Comparison of ENCODE assay signal across 17 cellular contexts in the genomic region with DNA sequence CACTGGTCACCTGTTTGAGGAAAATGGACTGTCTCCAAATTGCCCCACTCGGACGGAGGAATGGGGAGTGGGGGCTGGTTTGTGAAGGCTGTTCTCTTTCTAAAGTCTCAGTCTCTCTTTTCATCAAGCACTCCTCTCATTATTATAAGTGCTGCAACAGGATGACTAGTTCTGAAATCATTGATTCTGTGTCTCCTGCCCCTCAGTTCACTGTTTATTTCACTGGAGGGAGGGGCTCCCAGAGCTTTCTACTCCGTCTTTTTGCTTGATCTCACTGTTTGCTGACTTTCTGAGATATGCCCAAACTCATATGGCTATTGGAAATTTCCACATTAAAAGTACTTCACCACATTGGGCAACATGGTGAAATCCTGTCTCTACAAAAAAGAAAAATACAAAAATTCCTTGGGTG. TPM values are rescaled to one million over a fixed set of nuclear protein-coding genes. Genes with fewer than 3 reads are reported as not detected.
A peak's percentile ranks its signal among the peaks of the same experiment; 100 is the strongest.
DNase-seq lines count a peak whose midpoint lies in the region; ATAC-seq, FAIRE-seq and TF ChIP-seq lines count a peak whose summit lies in the region.
"Had no signal": no experiment of that assay in that cellular context is flagged by ENCODE, and none has a peak within 500 bp of the region (broad histone marks: within the 10 kb centered on the region; RNA-seq: fewer than 3 reads in every experiment).

No MANE protein-coding gene starts in this region.

- H3K9me3 ChIP-seq in GM23248 (ENCODE audit: low read depth) (no peaks in the 10 kb centered on the region), Panc1 (ENCODE audit: control insufficient read depth, insufficient read depth, low read depth, low read length) (no peaks in the 10 kb centered on the region), H1 (ENCODE audit: insufficient read depth in 2 of 2, low read depth in 1 of 2, low read length in 1 of 2) (peaks cover 0 to 2% of the 10 kb centered on the region in 2 experiments; a peak in 2 of 4 replicates), body of pancreas (no peaks in the 10 kb centered on the region)
- H3K9me3 ChIP-seq: ascending aorta, BLaER1, left lung had no signal

- H3K79me2 ChIP-seq in GM23248 (ENCODE audit: insufficient read depth) (no peaks in the 10 kb centered on the region), H1 (ENCODE audit: control insufficient read depth in 1 of 2, insufficient read depth in 2 of 2, low read length in 2 of 2) (no peaks in the 10 kb centered on the region)

- no peak overlapping the region for H3K23ac ChIP-seq in H1 (ENCODE audit: insufficient read length)

- ATAC-seq in Panc1 (peak; percentile 58; the same call in 1 of the 2 replicates), esophagus mucosa (no peak), body of pancreas (no peak)
- ATAC-seq: activated CD8-positive, alpha-beta T cell treated with anti-CD3 and anti-CD28 coated beads, Interleukin-2, amount 10 ng/mL, durations not matched to agents 7 days and 5 days had no signal

- BruUV-seq in Panc1 (replicated peaks; lab: Mats Ljungman, UMichigan) = no TSS peak

- peak overlapping the region; percentile 98 for H3K27ac ChIP-seq in GM23248
- peak overlapping the region; percentile 51 for H3K27ac ChIP-seq in Panc1 (ENCODE audit: low read length)
- H3K27ac ChIP-seq in H1 (ENCODE audit: low read depth, low read length) = no peak overlapping the region
- H3K27ac ChIP-seq in body of pancreas = no peak overlapping the region
- H3K27ac ChIP-seq: ascending aorta, BLaER1, left lung, VCaP had no signal

- no peak overlapping the region for H3K18ac ChIP-seq in H1 (ENCODE audit: extremely low read depth, low read length)

- H3K27me3 ChIP-seq in GM23248 (replicated peaks; ENCODE audit: insufficient read depth) (no peaks in the 10 kb centered on the region), Panc1 (ENCODE audit: control insufficient read depth, insufficient read depth, low read length) (no peaks in the 10 kb centered on the region), H1 (replicated peaks in 1 of 4; ENCODE audit: control insufficient read depth in 3 of 4, extremely low read depth in 1 of 4, insufficient read depth in 3 of 4, low read length in 3 of 4) (no peaks in the 10 kb centered on the region), body of pancreas (peaks cover 0 to 8% of the 10 kb centered on the region in 2 donors)
- H3K27me3 ChIP-seq: ascending aorta, BLaER1 had no signal

- H3K4me1 ChIP-seq in GM23248 (ENCODE audit: insufficient read depth) = peaks cover 49% of the 10 kb centered on the region
- peaks cover 7% of the 10 kb centered on the region; the same call in 1 of the 2 replicates for H3K4me1 ChIP-seq in Panc1 (ENCODE audit: control insufficient read depth, insufficient read depth, low read length)
- no peaks in the 10 kb centered on the region for H3K4me1 ChIP-seq in H1 (replicated peaks in 1 of 4; ENCODE audit: control insufficient read depth in 3 of 4, insufficient read depth in 4 of 4, low read length in 3 of 4)
- H3K4me1 ChIP-seq in body of pancreas = no peaks in the 10 kb centered on the region
- H3K4me1 ChIP-seq: ascending aorta, left lung had no signal

- TF ChIP-seq POLR2A in H1 (IDR thresholded peaks at IDR 0.05; ENCODE audit: control extremely low read depth in 1 of 2, low read depth in 2 of 2, low read length in 2 of 2) = no peak
- TF ChIP-seq POLR2A in body of pancreas (IDR thresholded peaks at IDR 0.05) = no peak

- TF ChIP-seq RAD21 in H1 (IDR thresholded peaks at IDR 0.05 in 1 of 2, conservative IDR thresholded peaks at IDR 0.05 in 1 of 2; ENCODE audit: low read depth in 2 of 2, low read length in 2 of 2) = no peak

- 0% methylated on average over 3 of the region's 3 CpGs for whole genome bisulfite sequencing in GM23248 (ENCODE audit: low coverage in 1 of 2, low lambda C conversion rate in 2 of 2, missing lambda C conversion rate in 2 of 2), 2 experiments
- WGBS in H1 (ENCODE audit: extremely low coverage in 1 of 2, insufficient coverage in 1 of 2, insufficient read length in 1 of 2, insufficient replicate concordance in 2 of 2, low coverage in 1 of 2, low lambda C conversion rate in 2 of 2, missing lambda C conversion rate in 1 of 2), 2 experiments = 88% methylated on average over 3 of the region's 3 CpGs; no CpG with 5 or more reads in 1 of the 2 experiments
- 20 to 46% methylated on average over 3 of the region's 3 CpGs for WGBS in body of pancreas, 2 donors

- no peak overlapping the region for H3K56ac ChIP-seq in H1 (replicated peaks; ENCODE audit: insufficient read length, low read depth, low read length)

- no peak overlapping the region for H3K4ac ChIP-seq in H1 (replicated peaks; ENCODE audit: insufficient read length, low read depth, low read length)

- no peak for TF ChIP-seq EP300 in H1 (IDR thresholded peaks at IDR 0.05; ENCODE audit: borderline replicate concordance in 1 of 2, low read depth in 2 of 2, low read length in 2 of 2)

- in situ Hi-C loops in GM23248 (cut with MboI) (no loop called here), Panc1 (cut with HindIII; ENCODE audit: low pct_unique_long_range_greater_than_20kb, low sequenced_read_pairs) (no loop called here)

- no peaks in the 10 kb centered on the region for H3K36me3 ChIP-seq in GM23248 (ENCODE audit: low read depth)
- H3K36me3 ChIP-seq in Panc1 (ENCODE audit: control insufficient read depth, insufficient read depth, low read length) = no peaks in the 10 kb centered on the region
- H3K36me3 ChIP-seq in H1 (ENCODE audit: control insufficient read depth in 2 of 4, insufficient read depth in 4 of 4, low read length in 3 of 4) = no peaks in the 10 kb centered on the region
- H3K36me3 ChIP-seq in body of pancreas (replicated peaks in 1 of 2; ENCODE audit: insufficient read depth in 1 of 2, low read depth in 2 of 2) = no peaks in the 10 kb centered on the region
- H3K36me3 ChIP-seq: ascending aorta, BLaER1, left lung had no signal

- no peak overlapping the region for H4K8ac ChIP-seq in H1 (ENCODE audit: extremely low read depth, insufficient read depth, low read length)

- H3K9me2 ChIP-seq in GM23248 (ENCODE audit: insufficient read depth) = no peaks in the 10 kb centered on the region

- H3K4me2 ChIP-seq in GM23248 (ENCODE audit: unreplicated experiment) (peak overlapping the region; percentile 76), H1 (ENCODE audit: insufficient read depth in 1 of 2, low read depth in 2 of 2, low read length in 2 of 2) (no peak overlapping the region)
- H3K4me2 ChIP-seq: BLaER1 had no signal

- no peaks in the 10 kb centered on the region for H3K23me2 ChIP-seq in H1 (ENCODE audit: low read depth, low read length)

- no peaks in the 10 kb centered on the region for H3K79me1 ChIP-seq in H1 (ENCODE audit: low read depth, low read length)

- H4K5ac ChIP-seq in H1 (ENCODE audit: insufficient read length, low read depth, low read length) = no peak overlapping the region

- DNase-seq in GM23248 (peak; percentile 85), Panc1 (ENCODE audit: low read depth, low spot score) (no peak), H1 (ENCODE audit: low read depth in 1 of 2, low spot score in 2 of 2) (no peak), skeletal muscle cell (ENCODE audit: low read depth) (peak; percentile 26), NCI-H2196 treated with DMSO at 0.1 percent for 48 hours (lab: John Stamatoyannopoulos, UW; ENCODE audit: unreplicated experiment) (no peak), body of pancreas (no peak), NCI-H526 treated with DMSO at 0.1 percent for 48 hours (lab: John Stamatoyannopoulos, UW) (no peak)
- DNase-seq: activated CD8-positive, alpha-beta T cell treated with anti-CD3 and anti-CD28 coated beads, Interleukin-2, amount 10 ng/mL, durations not matched to agents 7 days and 5 days; left lung; NCI-H510A treated with DMSO at 0.1 percent for 48 hours; OCI-M1; substantia nigra had no signal

- H4K91ac ChIP-seq in H1 (replicated peaks; ENCODE audit: insufficient read length, low read length) = no peak overlapping the region

- H2BK12ac ChIP-seq in H1 (ENCODE audit: low read depth, low read length) = no peak overlapping the region

- H2AFZ ChIP-seq in GM23248 = peak overlapping the region; percentile 32; the same call in 1 of the 2 replicates
- H2AFZ ChIP-seq in H1 (ENCODE audit: low read length) = peak overlapping the region; percentile 56; the same call in 1 of the 2 replicates

- CTCF ChIA-PET in Panc1 (lab: Charles Lee) = no interaction called here
- CTCF ChIA-PET in H1 (lab: Charles Lee; ENCODE audit: partially characterized antibody) = interaction anchor here (0.7 kb wide), 1 partner anchor 60 kb away, joined by 3 read pairs; no protein-coding TSS in a partner anchor

- no peaks in the 10 kb centered on the region for H4K20me1 ChIP-seq in GM23248 (ENCODE audit: insufficient read depth)
- H4K20me1 ChIP-seq in H1 (replicated peaks in 1 of 2; ENCODE audit: control insufficient read depth in 1 of 2, insufficient read depth in 2 of 2, low read length in 2 of 2) = no peaks in the 10 kb centered on the region
- H4K20me1 ChIP-seq: BLaER1 had no signal

- H3K14ac ChIP-seq in H1 (ENCODE audit: insufficient read length) = no peak overlapping the region

- no peak overlapping the region for H2BK15ac ChIP-seq in H1 (ENCODE audit: low read length)

- H2BK20ac ChIP-seq in H1 (ENCODE audit: low read length) = no peak overlapping the region

- intact Hi-C loops in Panc1 (cut with micrococcal nuclease; ENCODE audit: unreplicated experiment) = no loop called here
- intact Hi-C loops in body of pancreas (cut with DNase I) = no loop called here

- H3K9ac ChIP-seq in GM23248 (peak overlapping the region; percentile 80), H1 (replicated peaks in 1 of 4; ENCODE audit: extremely low read depth in 1 of 4, low read depth in 3 of 4, low read length in 3 of 4) (no peak overlapping the region)
- H3K9ac ChIP-seq: BLaER1 had no signal

- H3K4me3 ChIP-seq in GM23248 (peak overlapping the region; percentile 44), Panc1 (ENCODE audit: low read depth in 2 of 2, low read length in 2 of 2) (peak overlapping the region in 1 of 2 experiments; percentile 18; a peak in 2 of 4 replicates), H1 (ENCODE audit: extremely low read depth in 1 of 4, insufficient read depth in 2 of 4, low read depth in 3 of 4, low read length in 4 of 4) (no peak overlapping the region), skeletal muscle cell (ENCODE audit: low read depth, low read length) (no peak overlapping the region), body of pancreas (no peak overlapping the region)
- H3K4me3 ChIP-seq: ascending aorta, BLaER1, left lung had no signal

- no peak overlapping the region for H2AK5ac ChIP-seq in H1 (ENCODE audit: low read depth, low read length)

- no peak for FAIRE-seq in H1 (lab: Jason Lieb, UNC)

- H2BK5ac ChIP-seq in H1 (ENCODE audit: low read depth, low read length) = no peak overlapping the region

- H3F3A ChIP-seq in GM23248 (ENCODE audit: insufficient read depth) = peaks cover 37% of the 10 kb centered on the region

- TF ChIP-seq CTCF in Panc1 (IDR thresholded peaks at IDR 0.05) = no peak
- no peak for TF ChIP-seq CTCF in H1 (IDR thresholded peaks at IDR 0.05; ENCODE audit: control extremely low read depth in 1 of 3, insufficient read depth in 1 of 3, low read depth in 1 of 3, low read length in 3 of 3)
- TF ChIP-seq CTCF in body of pancreas (IDR thresholded peaks at IDR 0.05) = no peak

- POLR2A ChIA-PET in Panc1 (lab: Charles Lee) (no interaction called here), H1 (lab: Charles Lee; ENCODE audit: partially characterized antibody) (no interaction called here)

- H2BK120ac ChIP-seq in H1 (replicated peaks; ENCODE audit: low read depth, low read length) = no peak overlapping the region

RNA-seq across cellular contexts. Expression of a gene that starts 20.5 kb away (rescaled TPM):
- total RNA-seq in GM23248 (2014; rRNA removed; shearing (Covaris generic)) = not detected in 2 replicates
- polyA plus RNA-seq in GM23248 (2016; fragmentation: Nextera tagmentation; extraction: Ambion mirVana) (0.20 and 0.49 TPM in 2 replicates), H1 (2011; rRNA removed) (12.0 and 13.0 TPM in 2 replicates)
- total RNA-seq in Panc1 (2021; ENCODE audit: unreplicated experiment) (45.4 TPM), esophagus mucosa (not detected), body of pancreas (not detected)
- polyA plus RNA-seq in Panc1 (2012; ENCODE audit: insufficient read length) = 62.7 TPM
- 0.84 and 1.3 TPM in 2 replicates for total RNA-seq in H1 (2021; fragmentation: NEBNext Ultra II Directional; extraction: Animal tissue kit (Norgen Biotek cat#: 25700))
- polyA plus RNA-seq in H1 (2011; cell fraction: cytosol; rRNA removed) = 8.1 TPM
- 10.7 TPM for polyA plus RNA-seq in H1 (2011; cell fraction: nucleus; rRNA removed)
- 1.7 to 5.8 TPM (median 3.9 TPM) in 4 replicates for polyA plus RNA-seq in H1 (2012, experiment 1 of 2)
- 4.4 TPM for polyA plus RNA-seq in H1 (2012, experiment 2 of 2)
- 3.6 TPM for polyA plus RNA-seq in H1 (2013, experiment 1 of 2)
- polyA plus RNA-seq in H1 (2013, experiment 2 of 2) = 4.2 TPM
- polyA minus RNA-seq in H1 (2011; rRNA and poly(A)+ RNA removed) = 2.1 and 2.5 TPM in 2 replicates
- 1.8 TPM for polyA minus RNA-seq in H1 (2011; cell fraction: cytosol; rRNA and poly(A)+ RNA removed)
- polyA minus RNA-seq in H1 (2011; cell fraction: nucleus; rRNA and poly(A)+ RNA removed) = 2.3 TPM
- total RNA-seq: ascending aorta, dermis microvascular lymphatic vessel endothelial cell had no signal

RNA-seq across cellular contexts. Expression of a gene that starts 58.5 kb away (rescaled TPM):
- total RNA-seq in GM23248 (2014; rRNA removed; shearing (Covaris generic)) = not detected in 2 replicates
- not detected in 2 replicates for polyA plus RNA-seq in GM23248 (2016; fragmentation: Nextera tagmentation; extraction: Ambion mirVana)
- total RNA-seq in Panc1 (2021; ENCODE audit: unreplicated experiment) = 0.18 TPM
- not detected for polyA plus RNA-seq in Panc1 (2012; ENCODE audit: insufficient read length)
- total RNA-seq in H1 (2021; fragmentation: NEBNext Ultra II Directional; extraction: Animal tissue kit (Norgen Biotek cat#: 25700)) = not detected in 2 replicates
- 0.03 TPM in 1 of 2 replicates, not detected in the other for polyA plus RNA-seq in H1 (2011; rRNA removed)
- 0.03 TPM for polyA plus RNA-seq in H1 (2011; cell fraction: cytosol; rRNA removed)
- polyA plus RNA-seq in H1 (2011; cell fraction: nucleus; rRNA removed) = not detected
- polyA plus RNA-seq in H1 (2012, experiment 1 of 2) = 0.06 TPM in 1 of 4 replicates, not detected in the others
- not detected for polyA plus RNA-seq in H1 (2012, experiment 2 of 2)
- polyA plus RNA-seq in H1 (2013, experiment 1 of 2) = 0.02 TPM
- not detected for polyA plus RNA-seq in H1 (2013, experiment 2 of 2)
- polyA minus RNA-seq in H1 (2011; rRNA and poly(A)+ RNA removed) = not detected in 2 replicates
- not detected for polyA minus RNA-seq in H1 (2011; cell fraction: cytosol; rRNA and poly(A)+ RNA removed)
- polyA minus RNA-seq in H1 (2011; cell fraction: nucleus; rRNA and poly(A)+ RNA removed) = not detected
- total RNA-seq in esophagus mucosa = 0.28 TPM
- total RNA-seq in body of pancreas = 1 to 10 TPM in 1 of 2 donors, under 1 TPM in 1; 0.26 to 4.3 TPM
- total RNA-seq: dermis microvascular lymphatic vessel endothelial cell had no signal

Comparison
In these comparisons a context has a peak if more than half of its experiments do, and no peak if none do; other contexts are left out.
1. DNase-seq: peak in GM23248 (single experiment) and skeletal muscle cell (single experiment); none in Panc1 (single experiment), H1 (0 of 2), NCI-H2196 treated with DMSO at 0.1 percent for 48 hours (single experiment), body of pancreas (0 of 4) and NCI-H526 treated with DMSO at 0.1 percent for 48 hours (single experiment).
2. H3K27ac ChIP-seq: peak in GM23248 (single experiment) and Panc1 (single experiment); none in H1 (single experiment) and body of pancreas (0 of 4).
3. RNA of a gene that starts 20.5 kb away (total RNA-seq): 45.4 TPM in Panc1 (single experiment); 0.84 to 1.3 TPM in H1, not detected in esophagus mucosa (single experiment), not detected in GM23248 and not detected in body of pancreas; every median in the first group is over 10 times any median in the second.